Comparison of ENCODE assay signal across 28 cellular contexts in genomic region chr11:10797561-10797960, GRCh38. TPM values are rescaled to one million over a fixed set of nuclear protein-coding genes. Genes with fewer than 3 reads are reported as not detected.
DNase-seq lines count a peak whose midpoint lies in the region; ATAC-seq and TF ChIP-seq lines count a peak whose summit lies in the region.
"Had no signal": no experiment of that assay in that cellular context is flagged by ENCODE, and none has a peak within 500 bp of the region (broad histone marks: within the 10 kb centered on the region; RNA-seq: fewer than 3 reads in every experiment).

No MANE protein-coding gene starts in this region.

- peaks cover 51% of the 10 kb centered on the region for H3K4me1 ChIP-seq in Loucy (ENCODE audit: insufficient read depth, low read length, poor library complexity, severe bottlenecking)
- H3K4me1 ChIP-seq: BE2C had no signal

- peaks cover 6 to 16% (median 7%) of the 10 kb centered on the region in 3 donors for H3K27me3 Mint-ChIP-seq in CD14-positive monocyte (ENCODE audit: low read depth in 3 of 3)

- TF ChIP-seq CTCF in CD14-positive monocyte (IDR thresholded peaks at IDR 0.05) (no peak), Loucy (conservative IDR thresholded peaks at IDR 0.05; ENCODE audit: low read length) (no peak), fibroblast of mammary gland (conservative IDR thresholded peaks at IDR 0.05; ENCODE audit: control insufficient read depth, insufficient read depth, low read depth, low read length) (no peak)

- intact Hi-C loops in CD14-positive monocyte (cut with micrococcal nuclease) = loop anchor here in 1 of 2 donors (10.0 kb wide), 1 partner anchor 987 kb away; no protein-coding TSS in a partner anchor

- no peak overlapping the region for H3K4me3 Mint-ChIP-seq in CD14-positive monocyte
- H3K4me3 Mint-ChIP-seq: activated CD4-positive, alpha-beta T cell treated with anti-CD3 and anti-CD28 coated beads, Interleukin-2, amount 10 ng/mL, durations not matched to agents 7 days and 5 days; activated CD8-positive, alpha-beta memory T cell treated with anti-CD3 and anti-CD28 coated beads, Interleukin-2, amount 10 ng/mL, durations not matched to agents 7 days and 5 days; activated T-helper 1 cell treated with anti-CD3 and anti-CD28 coated beads, Interleukin-12 subunit alpha, Interleukin-12 subunit beta, Interleukin-2, Interleukin-4 antibody, amounts not matched to agents 30 ng/mL and 10 ng/mL and 1 ng/mL, durations not matched to agents 14 hours and 24 hours and 36 hours; natural killer cell treated with Interleukin-12 subunit alpha and Interleukin-12 subunit beta and Interleukin-15 and Interleukin-18, amount 100 ng/mL, for 72 hours had no signal

- no peaks in the 10 kb centered on the region for H3K27me3 ChIP-seq in Loucy (ENCODE audit: insufficient read depth, low read length, poor library complexity, severe bottlenecking)
- H3K27me3 ChIP-seq: BE2C, MG63, tibial nerve had no signal

- no peak for ATAC-seq in GM18511 (IDR thresholded peaks at IDR 0.05; ENCODE audit: unreplicated experiment)
- ATAC-seq in HG02840 (IDR thresholded peaks at IDR 0.05; ENCODE audit: low FRiP score, unreplicated experiment) = no peak
- ATAC-seq: activated CD8-positive, alpha-beta memory T cell treated with anti-CD3 and anti-CD28 coated beads, Interleukin-2, amount 10 ng/mL, durations not matched to agents 7 days and 5 days; HCT116; natural killer cell treated with Interleukin-12 subunit alpha and Interleukin-12 subunit beta and Interleukin-15 and Interleukin-18, amount 100 ng/mL, for 72 hours had no signal

- no peak overlapping the region for H2AFZ ChIP-seq in Loucy (ENCODE audit: low read length)

- no peak overlapping the region for H3K9ac ChIP-seq in Loucy (ENCODE audit: low read depth, low read length, poor library complexity, severe bottlenecking)

- H3K4me3 ChIP-seq in Loucy (ENCODE audit: low read length, poor library complexity, severe bottlenecking) = no peak overlapping the region
- H3K4me3 ChIP-seq in fibroblast of mammary gland (ENCODE audit: control insufficient read depth, low read depth, low read length) = no peak overlapping the region
- H3K4me3 ChIP-seq: lung, MG63, skin epidermis, tibial nerve had no signal

- H4K20me1 ChIP-seq in Loucy (ENCODE audit: insufficient read depth, low read length, poor library complexity, severe bottlenecking) = peaks cover 58% of the 10 kb centered on the region

- peak overlapping the region; percentile 2 for H3K4me2 ChIP-seq in Loucy (ENCODE audit: low read depth, low read length, poor library complexity, severe bottlenecking)

- no peak for DNase-seq in CD14-positive monocyte (ENCODE audit: low spot score)
- peak; percentile 72 for DNase-seq in SKM-1 (lab: John Stamatoyannopoulos, UW; ENCODE audit: unreplicated experiment)
- DNase-seq in fibroblast of mammary gland (ENCODE audit: low read depth) = peak; percentile 20
- no peak for DNase-seq in HUDEP-2 (lab: John Stamatoyannopoulos, UW; ENCODE audit: unreplicated experiment in 76 of 76)
- DNase-seq in stimulated activated CD8-positive, alpha-beta memory T cell treated with anti-CD3 and anti-CD28 coated beads, Interleukin-4, amount 100 ng/mL, for 48 hours = no peak
- DNase-seq: activated CD4-positive, alpha-beta T cell treated with anti-CD3 and anti-CD28 coated beads, Interleukin-2, amount 10 ng/mL, durations not matched to agents 7 days and 5 days; activated CD8-positive, alpha-beta memory T cell treated with anti-CD3 and anti-CD28 coated beads, Interleukin-2, amount 10 ng/mL, durations not matched to agents 7 days and 5 days; activated naive CD4-positive, alpha-beta T cell treated with anti-CD3 and anti-CD28 coated beads, Interleukin-2, amount 50 U/mL, for 16 hours; amygdala; BE2C; DND-41; effector CD4-positive, alpha-beta T cell; head of caudate nucleus; MG63; NCI-H146; NCI-H446 treated with DMSO at 0.1 percent for 48 hours; NCI-H82; stimulated activated CD4-positive, alpha-beta T cell treated with anti-CD3 and anti-CD28 coated beads, Interleukin-2, amount 100 ng/mL, for 24 hours; T-helper 9 cell had no signal

- no peaks in the 10 kb centered on the region for H3K9me2 ChIP-seq in Loucy (replicated peaks; ENCODE audit: low read depth, low read length)

- H3K9me3 ChIP-seq in Loucy (ENCODE audit: insufficient read depth, low read depth, low read length) = no peaks in the 10 kb centered on the region
- H3K9me3 ChIP-seq: BE2C, MG63, tibial nerve had no signal

- peaks cover 69 to 71% of the 10 kb centered on the region in 2 donors for H3K36me3 Mint-ChIP-seq in CD14-positive monocyte

- peaks cover 46% of the 10 kb centered on the region for H3F3A ChIP-seq in Loucy (ENCODE audit: low read depth)

- H3K9me3 Mint-ChIP-seq in CD14-positive monocyte = peaks cover 0 to 4% (median 0%) of the 10 kb centered on the region in 7 donors
- H3K9me3 Mint-ChIP-seq: activated CD4-positive, alpha-beta T cell treated with anti-CD3 and anti-CD28 coated beads, Interleukin-2, amount 10 ng/mL, durations not matched to agents 7 days and 5 days; activated T-helper 1 cell treated with anti-CD3 and anti-CD28 coated beads, Interleukin-12 subunit alpha, Interleukin-12 subunit beta, Interleukin-2, Interleukin-4 antibody, amounts not matched to agents 30 ng/mL and 10 ng/mL and 1 ng/mL, durations not matched to agents 14 hours and 24 hours and 36 hours; natural killer cell treated with Interleukin-12 subunit alpha and Interleukin-12 subunit beta and Interleukin-15 and Interleukin-18, amount 100 ng/mL, for 72 hours had no signal

- H3K79me2 ChIP-seq in Loucy (ENCODE audit: insufficient read depth, low read length) = peaks cover 42% of the 10 kb centered on the region

- H3K4me1 Mint-ChIP-seq in CD14-positive monocyte = peaks cover 43% of the 10 kb centered on the region

- peaks cover 66% of the 10 kb centered on the region for H3K36me3 ChIP-seq in Loucy (ENCODE audit: insufficient read depth, low read length)

- peak overlapping the region; percentile 89 to 97 (median 94) for H3K27ac Mint-ChIP-seq in CD14-positive monocyte
- H3K27ac Mint-ChIP-seq: activated T-helper 1 cell treated with anti-CD3 and anti-CD28 coated beads, Interleukin-12 subunit alpha, Interleukin-12 subunit beta, Interleukin-2, Interleukin-4 antibody, amounts not matched to agents 30 ng/mL and 10 ng/mL and 1 ng/mL, durations not matched to agents 14 hours and 24 hours and 36 hours had no signal

RNA-seq across cellular contexts. Expression of gene EIF4G2, which starts 11.2 kb away (rescaled TPM):
- polyA plus RNA-seq in CD14-positive monocyte = 100 to 1,000 TPM; 334 to 439 TPM

RNA-seq across cellular contexts. Expression of gene CTR9, which starts 46.5 kb away (rescaled TPM):
- polyA plus RNA-seq in CD14-positive monocyte = 10 to 100 TPM; 18.3 to 37.5 TPM

Comparison
In these comparisons a context has a peak if more than half of its experiments do, and no peak if none do; other contexts are left out.
1. DNase-seq: peak in SKM-1 (single experiment) and fibroblast of mammary gland (single experiment); none in CD14-positive monocyte (single experiment), HUDEP-2 (0 of 76) and stimulated activated CD8-positive, alpha-beta memory T cell treated with anti-CD3 and anti-CD28 coated beads, Interleukin-4, amount 100 ng/mL, for 48 hours (single experiment).